ENCODE assay signal across 15 cellular contexts in genomic region chr18:34342960-34343359, GRCh38.
DNase-seq lines count a peak whose midpoint lies in the region; ATAC-seq, FAIRE-seq and TF ChIP-seq lines count a peak whose summit lies in the region.
"Had no signal": no experiment of that assay in that cellular context is flagged by ENCODE, and none has a peak within 500 bp of the region (broad histone marks: within the 10 kb centered on the region; RNA-seq: fewer than 3 reads in every experiment).

No MANE protein-coding gene starts in this region.

- no peak overlapping the region for H3K27ac ChIP-seq in astrocyte (ENCODE audit: low read depth, low read length)
- H3K27ac ChIP-seq: heart left ventricle, tibial artery had no signal

- H3K4me1 ChIP-seq in astrocyte (ENCODE audit: insufficient read depth, low read length) = peaks cover 12% of the 10 kb centered on the region
- H3K4me1 ChIP-seq: heart left ventricle, tibial artery had no signal

- H3K27me3 Mint-ChIP-seq in astrocyte (ENCODE audit: low read depth, unreplicated experiment) = no peaks in the 10 kb centered on the region
- H3K27me3 Mint-ChIP-seq: naive thymus-derived CD8-positive, alpha-beta T cell had no signal

- H3K36me3 Mint-ChIP-seq in astrocyte (ENCODE audit: low read depth, unreplicated experiment) = no peaks in the 10 kb centered on the region
- H3K36me3 Mint-ChIP-seq: naive thymus-derived CD8-positive, alpha-beta T cell had no signal

- no peak for TF ChIP-seq POLR2A in H54 (IDR thresholded peaks at IDR 0.05; ENCODE audit: low read depth, low read length)

- no peaks in the 10 kb centered on the region for H3K9me3 ChIP-seq in astrocyte (ENCODE audit: insufficient read depth, low read depth, low read length)
- H3K9me3 ChIP-seq: heart left ventricle, tibial artery had no signal

- no peak for ATAC-seq in HG02885 (IDR thresholded peaks at IDR 0.05; ENCODE audit: poor library complexity, unreplicated experiment)
- ATAC-seq: heart left ventricle; naive thymus-derived CD8-positive, alpha-beta T cell had no signal

- no peaks in the 10 kb centered on the region for H3K27me3 ChIP-seq in astrocyte (ENCODE audit: insufficient read depth, low read length)
- H3K27me3 ChIP-seq: heart left ventricle, tibial artery had no signal

- H3K4me2 ChIP-seq in astrocyte (ENCODE audit: low read length) = peak overlapping the region; percentile 31

- no peaks in the 10 kb centered on the region for H3K36me3 ChIP-seq in astrocyte (ENCODE audit: insufficient read depth, low read length)
- H3K36me3 ChIP-seq: heart left ventricle, tibial artery had no signal

- no peak overlapping the region for H2AFZ ChIP-seq in astrocyte (ENCODE audit: low read depth, low read length)

- peak; percentile 3 for DNase-seq in H54 (ENCODE audit: insufficient read length, low spot score)
- DNase-seq in astrocyte (ENCODE audit: low read depth) = peak; percentile 84
- peak; percentile 16 for DNase-seq in fibroblast of pulmonary artery (ENCODE audit: low read depth)
- DNase-seq in renal cortical epithelial cell (ENCODE audit: low read depth) = peak; percentile 63
- DNase-seq in activated naive CD4-positive, alpha-beta T cell treated with anti-CD3 and anti-CD28 coated beads, Interleukin-2, amount 50 U/mL, for 16 hours = no peak
- DNase-seq in HTR-8/SVneo (ENCODE audit: insufficient read length, low spot score) = no peak
- no peak for DNase-seq in RKO (ENCODE audit: low spot score)
- DNase-seq: activated gamma-delta T cell treated with Interleukin-2 at 50 U/mL for 16 hours; heart left ventricle; naive thymus-derived CD8-positive, alpha-beta T cell; NCI-H2171; stimulated activated CD4-positive, alpha-beta T cell treated with anti-CD3 and anti-CD28 coated beads, Interleukin-1b, Interleukin-23, amount 100 ng/mL, for 48 hours; tibial artery had no signal

- no peaks in the 10 kb centered on the region for H3K79me2 ChIP-seq in astrocyte (ENCODE audit: insufficient read depth, low read length)

- H3K9ac ChIP-seq in astrocyte (ENCODE audit: low read length) = no peak overlapping the region

- peak overlapping the region; percentile 35 for H3K27ac Mint-ChIP-seq in astrocyte (ENCODE audit: unreplicated experiment)
- H3K27ac Mint-ChIP-seq: naive thymus-derived CD8-positive, alpha-beta T cell had no signal

- H3K4me3 ChIP-seq in astrocyte (ENCODE audit: insufficient read depth, low read depth, low read length) (no peak overlapping the region), fibroblast of pulmonary artery (replicated peaks; ENCODE audit: low read depth, low read length) (no peak overlapping the region)
- H3K4me3 ChIP-seq: heart left ventricle, tibial artery had no signal

- H3K4me3 Mint-ChIP-seq in astrocyte (ENCODE audit: unreplicated experiment) = no peak overlapping the region
- H3K4me3 Mint-ChIP-seq: naive thymus-derived CD8-positive, alpha-beta T cell had no signal

- TF ChIP-seq CTCF in astrocyte (IDR thresholded peaks at IDR 0.05; ENCODE audit: insufficient read depth, low read depth, low read length) (no peak), fibroblast of pulmonary artery (IDR thresholded peaks at IDR 0.05; ENCODE audit: low read length, missing control alignments) (no peak)

- H3K9me3 Mint-ChIP-seq in astrocyte (ENCODE audit: unreplicated experiment) = no peaks in the 10 kb centered on the region

- FAIRE-seq in H54 (lab: Jason Lieb, UNC) (no peak), astrocyte (lab: Jason Lieb, UNC) (no peak), HTR-8/SVneo (lab: Jason Lieb, UNC) (no peak)
- FAIRE-seq: GM12891 had no signal

- H4K20me1 ChIP-seq in astrocyte (ENCODE audit: insufficient read depth, low read length) = no peaks in the 10 kb centered on the region

- peaks cover 27% of the 10 kb centered on the region for H3K4me1 Mint-ChIP-seq in astrocyte (ENCODE audit: low read depth, unreplicated experiment)
- H3K4me1 Mint-ChIP-seq: naive thymus-derived CD8-positive, alpha-beta T cell had no signal

Comparison
In these comparisons a context has a peak if more than half of its experiments do, and no peak if none do; other contexts are left out.
1. DNase-seq: peak in H54 (single experiment), astrocyte (single experiment), fibroblast of pulmonary artery (single experiment) and renal cortical epithelial cell (single experiment); none in activated naive CD4-positive, alpha-beta T cell treated with anti-CD3 and anti-CD28 coated beads, Interleukin-2, amount 50 U/mL, for 16 hours (single experiment), HTR-8/SVneo (single experiment) and RKO (single experiment).